8 cellular contexts compared by ENCODE assay signal in genomic region chr11:62694455-62695167, GRCh38. TPM values are rescaled to one million over a fixed set of nuclear protein-coding genes. Genes with fewer than 3 reads are reported as not detected.
DNase-seq lines count a peak whose midpoint lies in the region; ATAC-seq and TF ChIP-seq lines count a peak whose summit lies in the region.

No MANE protein-coding gene starts in this region.

- H3K36me3 ChIP-seq in body of pancreas (replicated peaks in 1 of 2; ENCODE audit: insufficient read depth in 1 of 2, low read depth in 2 of 2), result peaks cover 0 to 4% of the 10 kb centered on the region in 2 donors

- intact Hi-C loops in body of pancreas (cut with DNase I), result loop anchor here (10.0 kb wide), 1 partner anchor 280 kb away; the partner anchor contains the start of gene SCGB1A1

- peak; percentile 82 for ATAC-seq in body of pancreas
- ATAC-seq in HG02571 (IDR thresholded peaks at IDR 0.05; ENCODE audit: unreplicated experiment), result no peak
- no peak for ATAC-seq in HG03432 (IDR thresholded peaks at IDR 0.05; ENCODE audit: unreplicated experiment)

- no peak for TF ChIP-seq POLR2A in body of pancreas (IDR thresholded peaks at IDR 0.05)

- no peaks in the 10 kb centered on the region for H3K27me3 ChIP-seq in body of pancreas

- H3K27ac ChIP-seq in body of pancreas, result no peak overlapping the region

- 39 to 49% methylated on average over 14 of the region's 14 CpGs for WGBS in body of pancreas, 2 donors

- H3K4me1 ChIP-seq in body of pancreas, result no peaks in the 10 kb centered on the region

- H3K9me3 ChIP-seq in body of pancreas, result no peaks in the 10 kb centered on the region

- TF ChIP-seq CTCF in GM10248 (IDR thresholded peaks at IDR 0.05; ENCODE audit: control extremely low read depth, extremely low read depth, low read depth, missing control alignments) (peak; percentile 84), body of pancreas (IDR thresholded peaks at IDR 0.05) (peak; percentile 59 to 79 (median 74))

- POLR2A ChIA-PET in GM10248 (lab: Yijun Ruan, JAX), result interaction anchor here (1.0 kb wide), 1 partner anchor 23 kb away, joined by 3 read pairs; the partner anchor contains the start of gene UQCC3

- peak; percentile 82 for DNase-seq in GM10248 (ENCODE audit: extremely low spot score)
- peak; percentile 52 for DNase-seq in NCI-H1092 treated with DMSO at 0.1 percent for 48 hours (lab: John Stamatoyannopoulos, UW)
- DNase-seq in UCSD-AML1 (lab: John Stamatoyannopoulos, UW; ENCODE audit: unreplicated experiment), result peak; percentile 48
- peak; percentile 82 to 88 (median 84) for DNase-seq in body of pancreas
- DNase-seq in iPS DF 19.7 (ENCODE audit: low read depth, low spot score), result peak; percentile 68
- peak; percentile 67 for DNase-seq in stimulated activated CD4-positive, alpha-beta T cell treated with anti-CD3 and anti-CD28 coated beads, Interleukin-12 subunit alpha, Interleukin-12 subunit beta, amount 100 ng/mL, for 4 hours

- H3K4me3 ChIP-seq in body of pancreas, result no peak overlapping the region

- CTCF ChIA-PET in GM10248 (lab: Yijun Ruan, JAX), result interaction anchor here (0.7 to 7.0 kb wide), 36 partner anchors 11 to 300 kb away, joined by 3 to 79 read pairs (median 4); partner anchors contain the start of genes B3GAT3, BSCL2, C11orf98 and CSKMT

RNA-seq across cellular contexts. Expression of gene LRRN4CL, which starts 5.3 kb away (rescaled TPM):
- total RNA-seq in body of pancreas, result 1 to 10 TPM; 3.1 to 4.6 TPM

RNA-seq across cellular contexts. Expression of gene BSCL2, which starts 12.6 kb away (rescaled TPM):
- total RNA-seq in body of pancreas, result 100 to 1,000 TPM in 1 of 2 donors, 10 to 100 TPM in 1; 44.6 to 248 TPM

RNA-seq across cellular contexts. Expression of gene GNG3, which starts 12.9 kb away (rescaled TPM):
- total RNA-seq in body of pancreas, result 1 to 10 TPM in 1 of 2 donors, not detected in 1; 1.0 TPM

RNA-seq across cellular contexts. Expression of gene UBXN1, which starts 15.7 kb away (rescaled TPM):
- total RNA-seq in body of pancreas, result 100 to 1,000 TPM; 129 to 204 TPM

RNA-seq across cellular contexts. Expression of gene LBHD1, which starts 22.5 kb away (rescaled TPM):
- total RNA-seq in body of pancreas, result 1 to 10 TPM; 4.9 to 5.6 TPM
